1 cellular context compared by ENCODE assay signal in the genomic region with DNA sequence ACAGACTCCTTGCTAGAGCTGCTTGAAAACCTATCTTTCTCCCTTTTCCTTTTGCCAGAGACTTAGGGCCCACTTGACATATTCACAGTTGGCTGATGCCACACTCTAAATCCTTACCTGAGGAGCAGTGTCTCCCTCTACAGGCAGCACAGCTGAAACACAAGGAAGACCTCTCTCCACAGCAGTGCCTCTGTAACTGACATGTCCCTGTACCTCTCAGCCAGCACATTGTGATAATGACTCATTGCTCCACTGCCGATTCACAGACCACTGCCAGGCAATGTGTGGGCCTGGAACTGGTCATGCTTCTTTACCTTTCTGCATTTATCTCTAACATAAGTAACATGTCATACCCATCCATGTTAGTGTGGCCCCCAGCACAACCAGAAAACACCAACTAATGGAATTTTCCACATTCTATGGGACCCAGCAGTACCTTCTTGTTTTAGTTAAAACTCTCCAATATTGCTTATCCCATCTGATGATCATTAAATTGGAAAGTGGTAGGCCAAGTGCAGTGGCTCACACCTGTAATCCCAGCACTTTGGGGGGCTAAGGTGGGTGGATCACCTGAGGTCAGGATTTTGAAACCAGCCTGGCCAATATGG.
TF ChIP-seq lines count a peak whose summit lies in the region.

No MANE protein-coding gene starts in this region.

TF ChIP-seq in K562, 482 proteins besides CTCF, POLR2A, EP300 and RAD21 (continued from another document and continues in another):
- TF ChIP-seq, protein P1, sequence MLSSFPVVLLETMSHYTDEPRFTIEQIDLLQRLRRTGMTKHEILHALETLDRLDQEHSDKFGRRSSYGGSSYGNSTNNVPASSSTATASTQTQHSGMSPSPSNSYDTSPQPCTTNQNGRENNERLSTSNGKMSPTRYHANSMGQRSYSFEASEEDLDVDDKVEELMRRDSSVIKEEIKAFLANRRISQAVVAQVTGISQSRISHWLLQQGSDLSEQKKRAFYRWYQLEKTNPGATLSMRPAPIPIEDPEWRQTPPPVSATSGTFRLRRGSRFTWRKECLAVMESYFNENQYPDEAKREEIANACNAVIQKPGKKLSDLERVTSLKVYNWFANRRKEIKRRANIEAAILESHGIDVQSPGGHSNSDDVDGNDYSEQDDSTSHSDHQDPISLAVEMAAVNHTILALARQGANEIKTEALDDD (IDR thresholded peaks at IDR 0.05) = no peak
- TF ChIP-seq JUN (IDR thresholded peaks at IDR 0.05; ENCODE audit: borderline replicate concordance, low read depth, low read length) (peak; percentile 69; the same call in 1 of the 2 replicates), JUN (CRISPR knock-in tag; IDR thresholded peaks at IDR 0.05; ENCODE audit: borderline replicate concordance) (no peak), GABPB1 (CRISPR knock-in tag; IDR thresholded peaks at IDR 0.05) (no peak), ZNF311 (CRISPR knock-in tag; IDR thresholded peaks at IDR 0.05) (no peak), MED1 (CRISPR knock-in tag; IDR thresholded peaks at IDR 0.05; ENCODE audit: borderline replicate concordance) (no peak), CGGBP1 (CRISPR knock-in tag; IDR thresholded peaks at IDR 0.05) (no peak), MEIS2 (IDR thresholded peaks at IDR 0.05; ENCODE audit: partially characterized antibody) (peak; percentile 38), CREM (IDR thresholded peaks at IDR 0.05; ENCODE audit: low read depth) (0 out of 2 replicates have a peak, but pooled peaks have one; percentile 12), MYC (IDR thresholded peaks at IDR 0.05; ENCODE audit: low read depth, low read length) (peak; percentile 41; the same call in 1 of the 2 replicates), MYC (CRISPR knock-in tag; IDR thresholded peaks at IDR 0.05; ENCODE audit: borderline replicate concordance, low read depth) (no peak), ZC3H8 (IDR thresholded peaks at IDR 0.05) (no peak), GABPA (tag; conservative IDR thresholded peaks at IDR 0.05; ENCODE audit: low read depth) (no peak), NR4A1 (CRISPR knock-in tag; IDR thresholded peaks at IDR 0.05) (no peak), NR4A1 (tag; IDR thresholded peaks at IDR 0.05) (no peak), SREBF1 (IDR thresholded peaks at IDR 0.05; ENCODE audit: borderline replicate concordance, low read depth, low read length) (no peak), DNMT1 (IDR thresholded peaks at IDR 0.05) (no peak), SMC3 (conservative IDR thresholded peaks at IDR 0.05; ENCODE audit: insufficient read depth, low read depth, low read length) (peak; percentile 55), BHLHE40 (IDR thresholded peaks at IDR 0.05; ENCODE audit: low read length) (0 out of 2 replicates have a peak, but pooled peaks have one; percentile 31), SMARCC2 (IDR thresholded peaks at IDR 0.05; ENCODE audit: low read depth) (no peak), PHB2 (IDR thresholded peaks at IDR 0.05; ENCODE audit: low read depth) (no peak), ZNF134 (CRISPR knock-in tag; conservative IDR thresholded peaks at IDR 0.05) (no peak), CREB5 (CRISPR knock-in tag; IDR thresholded peaks at IDR 0.05) (no peak), ZNF584 (CRISPR knock-in tag; IDR thresholded peaks at IDR 0.05; ENCODE audit: low read depth) (no peak), DPF2 (IDR thresholded peaks at IDR 0.05) (peak; percentile 48; the same call in 1 of the 2 replicates), TAF9B (IDR thresholded peaks at IDR 0.05; ENCODE audit: partially characterized antibody) (no peak), NFE2 (IDR thresholded peaks at IDR 0.05; ENCODE audit: low read depth) (peak; percentile 16; the same call in 1 of the 2 replicates), ZNF75A (CRISPR knock-in tag; IDR thresholded peaks at IDR 0.05) (no peak), TARDBP (IDR thresholded peaks at IDR 0.05) (no peak), RBM17 (IDR thresholded peaks at IDR 0.05; ENCODE audit: borderline replicate concordance, low read depth, low read length) (no peak), ARID1B (IDR thresholded peaks at IDR 0.05) (peak; percentile 42), FOXK1 (CRISPR knock-in tag; IDR thresholded peaks at IDR 0.05; ENCODE audit: borderline replicate concordance) (no peak), ZSCAN29 (IDR thresholded peaks at IDR 0.05) (no peak), TCF7L2 (IDR thresholded peaks at IDR 0.05; ENCODE audit: low read depth, low read length) (no peak), CAMTA2 (CRISPR knock-in tag; conservative IDR thresholded peaks at IDR 0.05) (no peak), COPS2 (conservative IDR thresholded peaks at IDR 0.05) (no peak), POLR3G (IDR thresholded peaks at IDR 0.05; ENCODE audit: extremely low read depth, insufficient read length, insufficient replicate concordance) (no peak), FOSL1 (tag; conservative IDR thresholded peaks at IDR 0.05) (peak; percentile 77), OTX1 (CRISPR knock-in tag; IDR thresholded peaks at IDR 0.05) (no peak), PTRF (tag; IDR thresholded peaks at IDR 0.05) (no peak), PKNOX1 (IDR thresholded peaks at IDR 0.05) (peak; percentile 73), MEF2A (IDR thresholded peaks at IDR 0.05; ENCODE audit: control insufficient read depth, low read depth, low read length) (no peak), LCOR (CRISPR knock-in tag; IDR thresholded peaks at IDR 0.05) (peak; percentile 30; the same call in 1 of the 2 replicates), PHF8 (IDR thresholded peaks at IDR 0.05; ENCODE audit: borderline replicate concordance, low read length) (no peak), ZFPM2 (CRISPR knock-in tag; IDR thresholded peaks at IDR 0.05) (no peak), YY1 (IDR thresholded peaks at IDR 0.05; ENCODE audit: borderline replicate concordance in 1 of 3, control insufficient read depth in 1 of 3, extremely low read depth in 1 of 3, insufficient read depth in 3 of 3, insufficient read length in 1 of 3, insufficient replicate concordance in 2 of 3, low read depth in 1 of 3, low read length in 2 of 3) (peak in 1 of 3 experiments; percentile 69)
- TF ChIP-seq, protein P2, sequence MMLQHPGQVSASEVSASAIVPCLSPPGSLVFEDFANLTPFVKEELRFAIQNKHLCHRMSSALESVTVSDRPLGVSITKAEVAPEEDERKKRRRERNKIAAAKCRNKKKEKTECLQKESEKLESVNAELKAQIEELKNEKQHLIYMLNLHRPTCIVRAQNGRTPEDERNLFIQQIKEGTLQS (IDR thresholded peaks at IDR 0.05) = peak; percentile 79
- TF ChIP-seq, protein P2 (CRISPR knock-in tag; conservative IDR thresholded peaks at IDR 0.05) = no peak
- TF ChIP-seq, protein P3, sequence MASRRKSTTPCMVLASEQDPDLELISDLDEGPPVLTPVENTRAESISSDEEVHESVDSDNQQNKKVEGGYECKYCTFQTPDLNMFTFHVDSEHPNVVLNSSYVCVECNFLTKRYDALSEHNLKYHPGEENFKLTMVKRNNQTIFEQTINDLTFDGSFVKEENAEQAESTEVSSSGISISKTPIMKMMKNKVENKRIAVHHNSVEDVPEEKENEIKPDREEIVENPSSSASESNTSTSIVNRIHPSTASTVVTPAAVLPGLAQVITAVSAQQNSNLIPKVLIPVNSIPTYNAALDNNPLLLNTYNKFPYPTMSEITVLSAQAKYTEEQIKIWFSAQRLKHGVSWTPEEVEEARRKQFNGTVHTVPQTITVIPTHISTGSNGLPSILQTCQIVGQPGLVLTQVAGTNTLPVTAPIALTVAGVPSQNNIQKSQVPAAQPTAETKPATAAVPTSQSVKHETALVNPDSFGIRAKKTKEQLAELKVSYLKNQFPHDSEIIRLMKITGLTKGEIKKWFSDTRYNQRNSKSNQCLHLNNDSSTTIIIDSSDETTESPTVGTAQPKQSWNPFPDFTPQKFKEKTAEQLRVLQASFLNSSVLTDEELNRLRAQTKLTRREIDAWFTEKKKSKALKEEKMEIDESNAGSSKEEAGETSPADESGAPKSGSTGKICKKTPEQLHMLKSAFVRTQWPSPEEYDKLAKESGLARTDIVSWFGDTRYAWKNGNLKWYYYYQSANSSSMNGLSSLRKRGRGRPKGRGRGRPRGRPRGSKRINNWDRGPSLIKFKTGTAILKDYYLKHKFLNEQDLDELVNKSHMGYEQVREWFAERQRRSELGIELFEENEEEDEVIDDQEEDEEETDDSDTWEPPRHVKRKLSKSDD (conservative IDR thresholded peaks at IDR 0.05; ENCODE audit: low read length) = no peak
- TF ChIP-seq, protein P4, sequence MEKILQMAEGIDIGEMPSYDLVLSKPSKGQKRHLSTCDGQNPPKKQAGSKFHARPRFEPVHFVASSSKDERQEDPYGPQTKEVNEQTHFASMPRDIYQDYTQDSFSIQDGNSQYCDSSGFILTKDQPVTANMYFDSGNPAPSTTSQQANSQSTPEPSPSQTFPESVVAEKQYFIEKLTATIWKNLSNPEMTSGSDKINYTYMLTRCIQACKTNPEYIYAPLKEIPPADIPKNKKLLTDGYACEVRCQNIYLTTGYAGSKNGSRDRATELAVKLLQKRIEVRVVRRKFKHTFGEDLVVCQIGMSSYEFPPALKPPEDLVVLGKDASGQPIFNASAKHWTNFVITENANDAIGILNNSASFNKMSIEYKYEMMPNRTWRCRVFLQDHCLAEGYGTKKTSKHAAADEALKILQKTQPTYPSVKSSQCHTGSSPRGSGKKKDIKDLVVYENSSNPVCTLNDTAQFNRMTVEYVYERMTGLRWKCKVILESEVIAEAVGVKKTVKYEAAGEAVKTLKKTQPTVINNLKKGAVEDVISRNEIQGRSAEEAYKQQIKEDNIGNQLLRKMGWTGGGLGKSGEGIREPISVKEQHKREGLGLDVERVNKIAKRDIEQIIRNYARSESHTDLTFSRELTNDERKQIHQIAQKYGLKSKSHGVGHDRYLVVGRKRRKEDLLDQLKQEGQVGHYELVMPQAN (IDR thresholded peaks at IDR 0.05; ENCODE audit: borderline replicate concordance) = no peak
- TF ChIP-seq, protein P5, sequence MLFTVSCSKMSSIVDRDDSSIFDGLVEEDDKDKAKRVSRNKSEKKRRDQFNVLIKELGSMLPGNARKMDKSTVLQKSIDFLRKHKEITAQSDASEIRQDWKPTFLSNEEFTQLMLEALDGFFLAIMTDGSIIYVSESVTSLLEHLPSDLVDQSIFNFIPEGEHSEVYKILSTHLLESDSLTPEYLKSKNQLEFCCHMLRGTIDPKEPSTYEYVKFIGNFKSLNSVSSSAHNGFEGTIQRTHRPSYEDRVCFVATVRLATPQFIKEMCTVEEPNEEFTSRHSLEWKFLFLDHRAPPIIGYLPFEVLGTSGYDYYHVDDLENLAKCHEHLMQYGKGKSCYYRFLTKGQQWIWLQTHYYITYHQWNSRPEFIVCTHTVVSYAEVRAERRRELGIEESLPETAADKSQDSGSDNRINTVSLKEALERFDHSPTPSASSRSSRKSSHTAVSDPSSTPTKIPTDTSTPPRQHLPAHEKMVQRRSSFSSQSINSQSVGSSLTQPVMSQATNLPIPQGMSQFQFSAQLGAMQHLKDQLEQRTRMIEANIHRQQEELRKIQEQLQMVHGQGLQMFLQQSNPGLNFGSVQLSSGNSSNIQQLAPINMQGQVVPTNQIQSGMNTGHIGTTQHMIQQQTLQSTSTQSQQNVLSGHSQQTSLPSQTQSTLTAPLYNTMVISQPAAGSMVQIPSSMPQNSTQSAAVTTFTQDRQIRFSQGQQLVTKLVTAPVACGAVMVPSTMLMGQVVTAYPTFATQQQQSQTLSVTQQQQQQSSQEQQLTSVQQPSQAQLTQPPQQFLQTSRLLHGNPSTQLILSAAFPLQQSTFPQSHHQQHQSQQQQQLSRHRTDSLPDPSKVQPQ (CRISPR knock-in tag; IDR thresholded peaks at IDR 0.05; ENCODE audit: borderline replicate concordance) = no peak
- TF ChIP-seq, protein P6, sequence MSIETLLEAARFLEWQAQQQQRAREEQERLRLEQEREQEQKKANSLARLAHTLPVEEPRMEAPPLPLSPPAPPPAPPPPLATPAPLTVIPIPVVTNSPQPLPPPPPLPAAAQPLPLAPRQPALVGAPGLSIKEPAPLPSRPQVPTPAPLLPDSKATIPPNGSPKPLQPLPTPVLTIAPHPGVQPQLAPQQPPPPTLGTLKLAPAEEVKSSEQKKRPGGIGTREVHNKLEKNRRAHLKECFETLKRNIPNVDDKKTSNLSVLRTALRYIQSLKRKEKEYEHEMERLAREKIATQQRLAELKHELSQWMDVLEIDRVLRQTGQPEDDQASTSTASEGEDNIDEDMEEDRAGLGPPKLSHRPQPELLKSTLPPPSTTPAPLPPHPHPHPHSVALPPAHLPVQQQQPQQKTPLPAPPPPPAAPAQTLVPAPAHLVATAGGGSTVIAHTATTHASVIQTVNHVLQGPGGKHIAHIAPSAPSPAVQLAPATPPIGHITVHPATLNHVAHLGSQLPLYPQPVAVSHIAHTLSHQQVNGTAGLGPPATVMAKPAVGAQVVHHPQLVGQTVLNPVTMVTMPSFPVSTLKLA (conservative IDR thresholded peaks at IDR 0.05) = 0 out of 4 replicates have a peak, but pooled peaks of 1 of the 2 experiments have one; percentile 20
- TF ChIP-seq, protein P7, sequence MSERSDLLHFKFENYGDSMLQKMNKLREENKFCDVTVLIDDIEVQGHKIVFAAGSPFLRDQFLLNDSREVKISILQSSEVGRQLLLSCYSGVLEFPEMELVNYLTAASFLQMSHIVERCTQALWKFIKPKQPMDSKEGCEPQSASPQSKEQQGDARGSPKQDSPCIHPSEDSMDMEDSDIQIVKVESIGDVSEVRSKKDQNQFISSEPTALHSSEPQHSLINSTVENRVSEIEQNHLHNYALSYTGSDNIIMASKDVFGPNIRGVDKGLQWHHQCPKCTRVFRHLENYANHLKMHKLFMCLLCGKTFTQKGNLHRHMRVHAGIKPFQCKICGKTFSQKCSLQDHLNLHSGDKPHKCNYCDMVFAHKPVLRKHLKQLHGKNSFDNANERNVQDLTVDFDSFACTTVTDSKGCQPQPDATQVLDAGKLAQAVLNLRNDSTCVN (CRISPR knock-in tag; IDR thresholded peaks at IDR 0.05) = no peak
